Comparison of ENCODE assay signal across 7 cellular contexts in genomic region chr16:88136211-88136671, GRCh38.
A peak's percentile ranks its signal among the peaks of the same experiment; 100 is the strongest.
DNase-seq lines count a peak whose midpoint lies in the region; FAIRE-seq and TF ChIP-seq lines count a peak whose summit lies in the region.
"Not testable (repeated sequence)": the region's sequence is repeated elsewhere in the genome, so short reads cannot be mapped to it uniquely, and the experiment has no call there.

No MANE protein-coding gene starts in this region.

- H3K4me3 ChIP-seq in BE2C (ENCODE audit: low read depth, low read length); WERI-Rb-1 (ENCODE audit: low read depth, low read length); kidney (ENCODE audit: low read length in 2 of 2); neuronal stem cell (ENCODE audit: low read length in 2 of 2): not testable (repeated sequence)

- FAIRE-seq in kidney (lab: Jason Lieb, UNC) = not testable (repeated sequence)

- not testable (repeated sequence) for H2BK12ac ChIP-seq in neuronal stem cell (ENCODE audit: low read length)

- not testable (repeated sequence) for H3K36me3 ChIP-seq in BE2C; WERI-Rb-1; kidney (ENCODE audit: control insufficient read depth in 1 of 2, insufficient read depth in 2 of 2, low read length in 2 of 2); neuronal stem cell (replicated peaks in 1 of 2; ENCODE audit: control insufficient read depth in 2 of 2, insufficient read depth in 2 of 2, low read length in 2 of 2)

- not testable (repeated sequence) for H3K4ac ChIP-seq in neuronal stem cell (ENCODE audit: low read length)

- H2BK15ac ChIP-seq in neuronal stem cell (ENCODE audit: low read length) = not testable (repeated sequence)

- not testable (repeated sequence) for H2BK120ac ChIP-seq in neuronal stem cell (ENCODE audit: low read depth, low read length)

- H2BK5ac ChIP-seq in neuronal stem cell (ENCODE audit: low read length) = peak overlapping the region; percentile 53

- peak overlapping the region; percentile 76 for H3K18ac ChIP-seq in neuronal stem cell (ENCODE audit: low read length)

- not testable (repeated sequence) for H3K4me2 ChIP-seq in neuronal stem cell (ENCODE audit: insufficient read depth, low read length, poor library complexity, severe bottlenecking)

- H2AFZ ChIP-seq in neuronal stem cell (ENCODE audit: low read length) = not testable (repeated sequence)

- not testable (repeated sequence) for H3K9ac ChIP-seq in kidney (ENCODE audit: low read length in 2 of 2); neuronal stem cell (ENCODE audit: low read depth, low read length, poor library complexity)

- H4K8ac ChIP-seq in neuronal stem cell (ENCODE audit: low read depth, low read length) = not testable (repeated sequence)

- H3K27me3 Mint-ChIP-seq in glutamatergic neuron (ENCODE audit: unreplicated experiment) = peaks cover 13% of the 10 kb centered on the region

- TF ChIP-seq CTCF in BE2C (IDR thresholded peaks at IDR 0.05; ENCODE audit: low read depth, low read length); WERI-Rb-1 (IDR thresholded peaks at IDR 0.05; ENCODE audit: low read depth, low read length); glutamatergic neuron (IDR thresholded peaks at IDR 0.05; ENCODE audit: partially characterized antibody, unreplicated experiment); kidney (IDR thresholded peaks at IDR 0.05; ENCODE audit: borderline replicate concordance, extremely low read depth, insufficient read depth): not testable (repeated sequence)

- not testable (repeated sequence) for H2AK5ac ChIP-seq in neuronal stem cell (ENCODE audit: low read depth, low read length)

- peaks cover 24% of the 10 kb centered on the region for H3K4me1 Mint-ChIP-seq in glutamatergic neuron (ENCODE audit: low read depth, unreplicated experiment)

- peak overlapping the region; percentile 30 for H3K4me3 Mint-ChIP-seq in glutamatergic neuron (ENCODE audit: unreplicated experiment)

- not testable (repeated sequence) for H3K14ac ChIP-seq in neuronal stem cell (ENCODE audit: low read length)

- H3K23ac ChIP-seq in neuronal stem cell (ENCODE audit: low read depth, low read length, poor library complexity) = not testable (repeated sequence)

- peak overlapping the region; percentile 97 for H3K27ac Mint-ChIP-seq in glutamatergic neuron (ENCODE audit: unreplicated experiment)

- not testable (repeated sequence) for H4K91ac ChIP-seq in neuronal stem cell (ENCODE audit: low read depth, low read length, poor library complexity)

- peaks cover 21% of the 10 kb centered on the region for H3K36me3 Mint-ChIP-seq in glutamatergic neuron (ENCODE audit: unreplicated experiment)

- H3K27me3 ChIP-seq in BE2C; WERI-Rb-1 (ENCODE audit: insufficient read depth, low read depth, severe bottlenecking); neuronal stem cell (ENCODE audit: control insufficient read depth in 3 of 3, insufficient read depth in 3 of 3, low read depth in 1 of 3, low read length in 3 of 3): not testable (repeated sequence)

- no CpG with 5 or more reads among the region's 13 CpGs for WGBS in neuronal stem cell (ENCODE audit: extremely low coverage in 2 of 2, insufficient read length in 2 of 2, insufficient replicate concordance in 1 of 2), 2 donors

- not testable (repeated sequence) for H3K9me3 ChIP-seq in BE2C; WERI-Rb-1 (ENCODE audit: severe bottlenecking); kidney (ENCODE audit: control insufficient read depth in 1 of 2, low read length in 2 of 2); neuronal stem cell (replicated peaks in 1 of 2; ENCODE audit: control insufficient read depth in 2 of 2, insufficient read depth in 1 of 2, low read depth in 1 of 2, low read length in 2 of 2)

- H3K4me1 ChIP-seq in BE2C; kidney (ENCODE audit: control insufficient read depth in 1 of 2, insufficient read depth in 1 of 2, low read depth in 1 of 2, low read length in 2 of 2); neuronal stem cell (ENCODE audit: control insufficient read depth in 2 of 2, insufficient read depth in 1 of 2, low read depth in 1 of 2, low read length in 2 of 2): not testable (repeated sequence)

- DNase-seq in BE2C = peak; percentile 39
- DNase-seq in NCI-H1694 treated with DMSO at 0.1 percent for 48 hours (lab: John Stamatoyannopoulos, UW) = peak; percentile 79
- DNase-seq in RPMI7951 (ENCODE audit: low read depth) = peak; percentile 30
- peak; percentile 51 for DNase-seq in WERI-Rb-1
- peak; percentile 71 for DNase-seq in glutamatergic neuron
- DNase-seq in kidney = peak; percentile 52
- not testable (repeated sequence) for DNase-seq in neuronal stem cell (ENCODE audit: low spot score)

- H3K9me3 Mint-ChIP-seq in glutamatergic neuron (ENCODE audit: unreplicated experiment) = peaks cover 37% of the 10 kb centered on the region

- H3K79me1 ChIP-seq in neuronal stem cell (ENCODE audit: low read depth, low read length) = not testable (repeated sequence)

- peak overlapping the region; percentile 90 for H3K27ac ChIP-seq in WERI-Rb-1
- not testable (repeated sequence) for H3K27ac ChIP-seq in kidney (ENCODE audit: low read depth in 2 of 2, low read length in 2 of 2); neuronal stem cell (replicated peaks; ENCODE audit: low read length)

- intact Hi-C loops in kidney (cut with DNase I) = not testable (repeated sequence)
